In genomic region chr2:241102239-241102803, GRCh38 we compare ENCODE assay signal across 8 cellular contexts. TPM values are rescaled to one million over a fixed set of nuclear protein-coding genes. Genes with fewer than 3 reads are reported as not detected.
DNase-seq lines count a peak whose midpoint lies in the region; ATAC-seq and TF ChIP-seq lines count a peak whose summit lies in the region.

Gene MTERF4 (minus strand): TSS chr2:241102287. CDS start chr2:241102273, 14 bp downstream.

- TF ChIP-seq CTCF in colonic mucosa (IDR thresholded peaks at IDR 0.05): no peak

- intact Hi-C loops in activated CD4-positive, alpha-beta T cell treated with anti-CD3 and anti-CD28 coated beads, Interleukin-2, amount 10 ng/mL, durations not matched to agents 24 days and 14 days (cut with micrococcal nuclease): loop anchor here (1.0 to 5.0 kb wide), 3 partner anchors 48 to 535 kb away; partner anchors contain the start of genes ATG4B, PPP1R7 and THAP4
- intact Hi-C loops in colonic mucosa (cut with DNase I): no loop called here

- DNase-seq in AML-193 (lab: John Stamatoyannopoulos, UW): peak; percentile 43 to 62
- peak; percentile 50 for DNase-seq in NCI-H446 treated with DMSO at 0.1 percent for 48 hours (lab: John Stamatoyannopoulos, UW)
- DNase-seq in activated CD4-positive, alpha-beta T cell treated with anti-CD3 and anti-CD28 coated beads, Interleukin-2, amount 10 ng/mL, durations not matched to agents 24 days and 14 days: peak; percentile 97
- peak; percentile 90 for DNase-seq in colonic mucosa
- peak; percentile 80 to 86 for DNase-seq in stimulated activated CD4-positive, alpha-beta T cell treated with anti-CD3 and anti-CD28 coated beads, Interleukin-1b, Interleukin-23, amount 100 ng/mL, for 4 hours (ENCODE audit: low read depth in 2 of 2)

- peak within 1 kb of the TSS; percentile 89 for H3K27ac ChIP-seq in colonic mucosa
- H3K27ac ChIP-seq in layer of hippocampus (ENCODE audit: low read depth, low read length): peak within 1 kb of the TSS; percentile 81

- H3K27me3 Mint-ChIP-seq in activated CD4-positive, alpha-beta T cell treated with anti-CD3 and anti-CD28 coated beads, Interleukin-2, amount 10 ng/mL, durations not matched to agents 24 days and 14 days: no peaks in the 10 kb centered on the region

- peak; percentile 88 for ATAC-seq in GM19035 (IDR thresholded peaks at IDR 0.05; ENCODE audit: unreplicated experiment)
- peak; percentile 94 for ATAC-seq in HG03354 (IDR thresholded peaks at IDR 0.05; ENCODE audit: poor library complexity, severe bottlenecking, unreplicated experiment)

- peak within 1 kb of the TSS; percentile 84 for H3K4me3 ChIP-seq in colonic mucosa

- H3K9ac ChIP-seq in colonic mucosa (ENCODE audit: low read depth in 2 of 2, low read length in 2 of 2): peak within 1 kb of the TSS; percentile 91 to 92

- peaks cover 6% of the 10 kb centered on the region for H3K36me3 ChIP-seq in colonic mucosa

- no peaks in the 10 kb centered on the region for H3K9me3 Mint-ChIP-seq in activated CD4-positive, alpha-beta T cell treated with anti-CD3 and anti-CD28 coated beads, Interleukin-2, amount 10 ng/mL, durations not matched to agents 24 days and 14 days

- peak within 1 kb of the TSS; percentile 98 for H3K27ac Mint-ChIP-seq in activated CD4-positive, alpha-beta T cell treated with anti-CD3 and anti-CD28 coated beads, Interleukin-2, amount 10 ng/mL, durations not matched to agents 24 days and 14 days

- H3K4me3 Mint-ChIP-seq in activated CD4-positive, alpha-beta T cell treated with anti-CD3 and anti-CD28 coated beads, Interleukin-2, amount 10 ng/mL, durations not matched to agents 24 days and 14 days: peak within 1 kb of the TSS; percentile 94

- peaks cover 37% of the 10 kb centered on the region for H3K36me3 Mint-ChIP-seq in activated CD4-positive, alpha-beta T cell treated with anti-CD3 and anti-CD28 coated beads, Interleukin-2, amount 10 ng/mL, durations not matched to agents 24 days and 14 days (ENCODE audit: low read depth)

- H3K4me1 ChIP-seq in colonic mucosa: peaks cover 4% of the 10 kb centered on the region

- H3K9me3 ChIP-seq in colonic mucosa: no peaks in the 10 kb centered on the region

- H3K27me3 ChIP-seq in colonic mucosa: no peaks in the 10 kb centered on the region
- H3K27me3 ChIP-seq in layer of hippocampus (ENCODE audit: control insufficient read depth, insufficient read depth, low read length): no peaks in the 10 kb centered on the region

- peaks cover 29% of the 10 kb centered on the region for H3K4me1 Mint-ChIP-seq in activated CD4-positive, alpha-beta T cell treated with anti-CD3 and anti-CD28 coated beads, Interleukin-2, amount 10 ng/mL, durations not matched to agents 24 days and 14 days

RNA-seq across cellular contexts. Expression of gene MTERF4, which starts in this region (rescaled TPM):
- 39.3 and 43.9 TPM in 2 replicates for total RNA-seq in activated CD4-positive, alpha-beta T cell treated with anti-CD3 and anti-CD28 coated beads, Interleukin-2, amount 10 ng/mL, durations not matched to agents 24 days and 14 days
- 10 to 100 TPM; 20.2 to 25.5 TPM for total RNA-seq in colonic mucosa

Comparison
In these comparisons a context has a peak if more than half of its experiments do, and no peak if none do; other contexts are left out.
1. Peak in every context shown above with its lines: DNase-seq, ATAC-seq, H3K4me3 ChIP-seq and H3K27ac ChIP-seq.